ENCODE assay signal across 8 cellular contexts in the genomic region with DNA sequence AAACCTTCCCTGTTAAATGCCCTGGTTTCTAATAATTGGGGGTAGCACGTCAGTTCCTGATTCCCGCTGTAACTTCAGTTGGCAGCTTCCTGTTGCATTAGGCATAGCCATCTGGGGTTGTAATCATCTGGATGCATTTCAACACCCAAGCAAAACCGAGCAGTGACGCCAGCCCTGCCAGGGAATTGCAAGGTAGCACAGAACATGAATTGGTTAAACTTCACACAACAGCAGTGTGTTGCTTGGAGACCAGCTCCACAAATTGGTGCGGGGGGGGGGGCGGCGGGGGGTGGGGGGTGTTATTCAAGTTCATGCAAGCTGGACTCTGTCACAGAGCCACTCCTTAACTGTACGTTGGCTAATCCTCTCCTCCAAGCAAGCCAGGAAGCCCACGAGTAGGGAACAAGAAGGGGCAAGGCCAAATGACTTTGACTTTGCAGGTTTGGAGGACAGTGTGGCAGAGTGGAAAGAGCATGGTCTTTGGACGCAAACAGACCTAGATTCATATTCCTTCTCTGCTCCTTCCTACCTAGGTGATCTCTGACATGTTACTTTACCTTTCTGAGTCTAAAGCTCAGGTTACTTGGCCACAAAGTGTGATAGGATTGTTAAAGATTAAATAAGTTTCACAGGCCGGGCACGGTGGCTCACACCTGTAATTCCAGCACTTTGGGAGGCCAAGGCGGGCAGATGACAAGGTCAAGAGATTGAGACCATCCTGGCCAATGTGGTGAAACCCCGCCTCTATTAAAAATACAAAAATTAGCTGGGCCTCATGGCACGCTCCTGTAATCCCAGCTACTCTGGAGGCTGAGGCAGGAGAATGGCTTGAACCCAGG. TPM values are rescaled to one million over a fixed set of nuclear protein-coding genes. Genes with fewer than 3 reads are reported as not detected.
DNase-seq lines count a peak whose midpoint lies in the region; ATAC-seq and TF ChIP-seq lines count a peak whose summit lies in the region.

No MANE protein-coding gene starts in this region.

- H3K79me2 ChIP-seq in Karpas-422 (ENCODE audit: low read length) = no peaks in the 10 kb centered on the region

- H3K4me1 ChIP-seq in Karpas-422 (ENCODE audit: low read length) = no peaks in the 10 kb centered on the region

- H3K4me1 Mint-ChIP-seq in brain = peaks cover 20% of the 10 kb centered on the region
- peaks cover 48% of the 10 kb centered on the region for H3K4me1 Mint-ChIP-seq in stimulated activated effector memory CD8-positive, alpha-beta T cell treated with anti-CD3 and anti-CD28 coated beads, Interleukin-12 subunit alpha, Interleukin-12 subunit beta, amount 100 ng/mL, for 72 hours

- H3K9me2 ChIP-seq in Karpas-422 (replicated peaks; ENCODE audit: insufficient read depth, low read length) = no peaks in the 10 kb centered on the region

- peaks cover 10% of the 10 kb centered on the region for H3K27me3 Mint-ChIP-seq in brain

- no peak overlapping the region for H3K27ac ChIP-seq in Karpas-422 (ENCODE audit: low read length)

- no peak overlapping the region for H2AFZ ChIP-seq in Karpas-422 (ENCODE audit: low read length)

- H3K36me3 ChIP-seq in kidney epithelial cell (ENCODE audit: control insufficient read depth, insufficient read depth, low read length) = no peaks in the 10 kb centered on the region
- H3K36me3 ChIP-seq in Karpas-422 (ENCODE audit: insufficient read depth, low read length) = no peaks in the 10 kb centered on the region

- no peak for ATAC-seq in stimulated activated effector memory CD8-positive, alpha-beta T cell treated with anti-CD3 and anti-CD28 coated beads, Interleukin-12 subunit alpha, Interleukin-12 subunit beta, amount 100 ng/mL, for 72 hours
- ATAC-seq in HG02970 (IDR thresholded peaks at IDR 0.05; ENCODE audit: low FRiP score, unreplicated experiment) = no peak
- no peak for ATAC-seq in HG03159 (IDR thresholded peaks at IDR 0.05; ENCODE audit: unreplicated experiment)

- TF ChIP-seq CTCF in brain (conservative IDR thresholded peaks at IDR 0.05) (no peak), kidney epithelial cell (IDR thresholded peaks at IDR 0.05; ENCODE audit: insufficient read depth, low read length, poor library complexity, severe bottlenecking) (no peak)

- no peak overlapping the region for H3K9ac ChIP-seq in Karpas-422 (ENCODE audit: low read length)

- no peaks in the 10 kb centered on the region for H3K36me3 Mint-ChIP-seq in brain
- H3K36me3 Mint-ChIP-seq in stimulated activated effector memory CD8-positive, alpha-beta T cell treated with anti-CD3 and anti-CD28 coated beads, Interleukin-12 subunit alpha, Interleukin-12 subunit beta, amount 100 ng/mL, for 72 hours = peaks cover 84% of the 10 kb centered on the region

- no peaks in the 10 kb centered on the region for H3K27me3 ChIP-seq in kidney epithelial cell (ENCODE audit: control insufficient read depth, insufficient read depth, low read length)
- no peaks in the 10 kb centered on the region for H3K27me3 ChIP-seq in Karpas-422 (ENCODE audit: low read length)

- peak overlapping the region; percentile 25 to 78 (median 47) for H3K4me3 Mint-ChIP-seq in brain
- no peak overlapping the region for H3K4me3 Mint-ChIP-seq in stimulated activated effector memory CD8-positive, alpha-beta T cell treated with anti-CD3 and anti-CD28 coated beads, Interleukin-12 subunit alpha, Interleukin-12 subunit beta, amount 100 ng/mL, for 72 hours

- no peaks in the 10 kb centered on the region for H4K20me1 ChIP-seq in Karpas-422 (ENCODE audit: insufficient read depth, low read depth, low read length)

- DNase-seq in GF-D8 (lab: John Stamatoyannopoulos, UW) = peak; percentile 96
- peak; percentile 94 for DNase-seq in NCI-H226
- peak; percentile 88 for DNase-seq in kidney epithelial cell (ENCODE audit: low read depth)
- DNase-seq in stimulated activated effector memory CD8-positive, alpha-beta T cell treated with anti-CD3 and anti-CD28 coated beads, Interleukin-12 subunit alpha, Interleukin-12 subunit beta, amount 100 ng/mL, for 72 hours (ENCODE audit: low spot score in 2 of 2) = no peak
- DNase-seq in Karpas-422 = no peak

- peak overlapping the region; percentile 67 to 93 (median 92) for H3K27ac Mint-ChIP-seq in brain
- peak overlapping the region; percentile 90 for H3K27ac Mint-ChIP-seq in stimulated activated effector memory CD8-positive, alpha-beta T cell treated with anti-CD3 and anti-CD28 coated beads, Interleukin-12 subunit alpha, Interleukin-12 subunit beta, amount 100 ng/mL, for 72 hours

- H3K9me3 ChIP-seq in Karpas-422 (ENCODE audit: low read length) = no peaks in the 10 kb centered on the region

- H3K9me3 Mint-ChIP-seq in brain = no peaks in the 10 kb centered on the region
- H3K9me3 Mint-ChIP-seq in stimulated activated effector memory CD8-positive, alpha-beta T cell treated with anti-CD3 and anti-CD28 coated beads, Interleukin-12 subunit alpha, Interleukin-12 subunit beta, amount 100 ng/mL, for 72 hours = no peaks in the 10 kb centered on the region

- H3K4me2 ChIP-seq in Karpas-422 (ENCODE audit: low read depth, low read length, poor library complexity, severe bottlenecking) = no peak overlapping the region

- H3K4me3 ChIP-seq in kidney epithelial cell (ENCODE audit: low read depth, low read length) (no peak overlapping the region), Karpas-422 (ENCODE audit: low read length) (no peak overlapping the region)

RNA-seq across cellular contexts. Expression of a gene that starts 4.7 kb away (rescaled TPM):
- polyA plus RNA-seq in brain (ENCODE audit: insufficient read depth, low read depth, low replicate concordance) = not detected
- not detected in 2 replicates for total RNA-seq in kidney epithelial cell
- total RNA-seq in Karpas-422 (2014; rRNA removed; shearing (Covaris generic); ENCODE audit: low replicate concordance) = not detected in 2 replicates

RNA-seq across cellular contexts. Expression of a gene that starts 25.7 kb away (rescaled TPM):
- 0.92 TPM for polyA plus RNA-seq in brain (ENCODE audit: insufficient read depth, low read depth, low replicate concordance)
- 9.1 and 15.5 TPM in 2 replicates for total RNA-seq in kidney epithelial cell
- 16.5 and 34.7 TPM in 2 replicates for total RNA-seq in Karpas-422 (2014; rRNA removed; shearing (Covaris generic); ENCODE audit: low replicate concordance)

RNA-seq across cellular contexts. Expression of a gene that starts 25.7 kb away (rescaled TPM):
- polyA plus RNA-seq in brain (ENCODE audit: insufficient read depth, low read depth, low replicate concordance) = 22.6 TPM
- total RNA-seq in kidney epithelial cell = 70.0 and 71.1 TPM in 2 replicates
- total RNA-seq in Karpas-422 (2014; rRNA removed; shearing (Covaris generic); ENCODE audit: low replicate concordance) = 95.2 and 117 TPM in 2 replicates

Comparison
In these comparisons a context has a peak if more than half of its experiments do, and no peak if none do; other contexts are left out.
1. DNase-seq: peak in GF-D8 (single experiment), NCI-H226 (single experiment) and kidney epithelial cell (single experiment); none in stimulated activated effector memory CD8-positive, alpha-beta T cell treated with anti-CD3 and anti-CD28 coated beads, Interleukin-12 subunit alpha, Interleukin-12 subunit beta, amount 100 ng/mL, for 72 hours (0 of 2) and Karpas-422 (single experiment).